ENCODE assay signal across 26 cellular contexts in genomic region chr9:98360176-98360708, GRCh38.
"Had no signal": no experiment of that assay in that cellular context is flagged by ENCODE, and none has a peak within 500 bp of the region (broad histone marks: within the 10 kb centered on the region; RNA-seq: fewer than 3 reads in every experiment).

No MANE protein-coding gene starts in this region.

- H3K27ac ChIP-seq: lower lobe of right lung, prostate gland, skin epidermis, spleen, thoracic aorta, transverse colon, upper lobe of right lung, uterus had no signal

- H3K4me3 ChIP-seq: lower lobe of right lung, mucosa of descending colon, prostate gland, skin epidermis, spleen, thoracic aorta, transverse colon, upper lobe of right lung, uterus had no signal

- DNase-seq: cortex of kidney; effector memory CD8-positive, alpha-beta T cell; hypothalamus; immature natural killer cell; left ventricle myocardium superior; lower lobe of right lung; mucosa of descending colon; naive B cell; nucleus accumbens; right cardiac atrium; spleen; stimulated activated CD4-positive, alpha-beta T cell treated with anti-CD3 and anti-CD28 coated beads, Interleukin-4, amount 100 ng/mL, for 4 hours; stimulated activated naive B cell treated with anti-CD40 and anti-IgM and Interleukin-4, amounts not matched to agents 10 μg/mL and 1 μg/mL and 100 μg/mL, for 72 hours; transverse colon; upper lobe of right lung; uterus had no signal

- H3K27ac Mint-ChIP-seq: effector memory CD8-positive, alpha-beta T cell; immature natural killer cell; memory B cell; mesothelial cell of epicardium; natural killer cell treated with Interleukin-12 subunit alpha and Interleukin-12 subunit beta and Interleukin-15 and Interleukin-18, amount 100 ng/mL, for 72 hours; stimulated activated naive B cell treated with anti-CD40 and anti-IgM and Interleukin-4, amounts not matched to agents 10 μg/mL and 1 μg/mL and 100 μg/mL, for 72 hours; stimulated activated naive CD8-positive, alpha-beta T cell treated with anti-CD3 and anti-CD28 coated beads, Interleukin-15, Interleukin-2, amounts not matched to agents 100 ng/mL and 50 ng/mL, for 24 hours had no signal

- H3K36me3 Mint-ChIP-seq: mesothelial cell of epicardium had no signal

- H3K4me3 Mint-ChIP-seq: effector memory CD8-positive, alpha-beta T cell; immature natural killer cell; memory B cell; mesothelial cell of epicardium; naive B cell; natural killer cell treated with Interleukin-12 subunit alpha and Interleukin-12 subunit beta and Interleukin-15 and Interleukin-18, amount 100 ng/mL, for 72 hours; neural crest cell; stimulated activated naive B cell treated with anti-CD40 and anti-IgM and Interleukin-4, amounts not matched to agents 10 μg/mL and 1 μg/mL and 100 μg/mL, for 72 hours; stimulated activated naive CD8-positive, alpha-beta T cell treated with anti-CD3 and anti-CD28 coated beads, Interleukin-15, Interleukin-2, amounts not matched to agents 100 ng/mL and 50 ng/mL, for 24 hours had no signal

- FAIRE-seq: frontal cortex, keratinocyte had no signal

- H3K4me1 ChIP-seq: lower lobe of right lung, prostate gland, spleen, transverse colon, upper lobe of right lung, uterus had no signal

- ATAC-seq: effector memory CD8-positive, alpha-beta T cell; left ventricle myocardium superior; lower lobe of right lung; mucosa of descending colon; right cardiac atrium; stimulated activated naive B cell treated with anti-CD40 and anti-IgM and Interleukin-4, amounts not matched to agents 10 μg/mL and 1 μg/mL and 100 μg/mL, for 72 hours; upper lobe of right lung had no signal

- H3K36me3 ChIP-seq: lower lobe of right lung, prostate gland, spleen, thoracic aorta, transverse colon, upper lobe of right lung, uterus had no signal

- H3K27me3 Mint-ChIP-seq: memory B cell had no signal

- H3K9me3 ChIP-seq: prostate gland, uterus had no signal

- H3K4me1 Mint-ChIP-seq: immature natural killer cell, memory B cell had no signal

- H3K27me3 ChIP-seq: transverse colon, upper lobe of right lung had no signal
